1 cellular context compared by ENCODE assay signal in the genomic region with DNA sequence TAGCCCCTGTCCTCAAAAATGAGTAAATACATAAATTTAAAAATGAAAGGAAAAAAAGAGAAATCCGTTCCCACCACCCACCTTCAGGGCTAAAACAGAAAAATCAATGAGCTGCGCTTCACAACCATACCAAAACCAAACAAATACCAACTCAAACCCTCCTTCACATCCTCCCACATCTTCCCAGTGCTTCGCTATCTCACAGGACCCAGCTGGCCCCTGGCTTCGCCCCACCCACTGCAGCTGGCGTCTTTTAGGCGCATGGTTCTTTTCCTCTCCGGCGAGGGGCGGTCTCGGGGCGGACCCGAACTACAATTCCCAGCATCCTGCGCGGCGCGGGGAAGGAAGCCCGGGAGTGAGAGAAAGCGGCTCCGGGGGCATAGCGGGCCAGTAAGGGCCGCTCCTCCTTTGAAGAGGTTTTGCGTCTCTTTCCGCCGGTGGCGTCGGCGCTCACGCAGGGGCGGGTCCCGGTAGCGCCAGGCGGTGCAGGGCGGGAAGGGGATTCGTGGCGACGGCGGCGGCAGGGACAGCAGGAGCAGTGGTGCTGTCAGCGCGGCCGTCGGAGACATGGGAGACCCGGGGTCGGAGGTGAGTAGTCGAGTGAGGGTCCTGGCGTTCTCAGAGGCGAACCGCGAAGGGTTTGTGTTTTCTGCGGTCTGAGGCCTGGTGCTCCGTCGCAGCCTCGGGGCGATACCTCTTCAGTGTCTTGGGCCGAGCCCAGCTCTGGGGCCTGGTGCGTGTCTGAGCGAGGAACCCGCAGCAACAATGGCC.
TF ChIP-seq lines count a peak whose summit lies in the region.

A gene with protein sequence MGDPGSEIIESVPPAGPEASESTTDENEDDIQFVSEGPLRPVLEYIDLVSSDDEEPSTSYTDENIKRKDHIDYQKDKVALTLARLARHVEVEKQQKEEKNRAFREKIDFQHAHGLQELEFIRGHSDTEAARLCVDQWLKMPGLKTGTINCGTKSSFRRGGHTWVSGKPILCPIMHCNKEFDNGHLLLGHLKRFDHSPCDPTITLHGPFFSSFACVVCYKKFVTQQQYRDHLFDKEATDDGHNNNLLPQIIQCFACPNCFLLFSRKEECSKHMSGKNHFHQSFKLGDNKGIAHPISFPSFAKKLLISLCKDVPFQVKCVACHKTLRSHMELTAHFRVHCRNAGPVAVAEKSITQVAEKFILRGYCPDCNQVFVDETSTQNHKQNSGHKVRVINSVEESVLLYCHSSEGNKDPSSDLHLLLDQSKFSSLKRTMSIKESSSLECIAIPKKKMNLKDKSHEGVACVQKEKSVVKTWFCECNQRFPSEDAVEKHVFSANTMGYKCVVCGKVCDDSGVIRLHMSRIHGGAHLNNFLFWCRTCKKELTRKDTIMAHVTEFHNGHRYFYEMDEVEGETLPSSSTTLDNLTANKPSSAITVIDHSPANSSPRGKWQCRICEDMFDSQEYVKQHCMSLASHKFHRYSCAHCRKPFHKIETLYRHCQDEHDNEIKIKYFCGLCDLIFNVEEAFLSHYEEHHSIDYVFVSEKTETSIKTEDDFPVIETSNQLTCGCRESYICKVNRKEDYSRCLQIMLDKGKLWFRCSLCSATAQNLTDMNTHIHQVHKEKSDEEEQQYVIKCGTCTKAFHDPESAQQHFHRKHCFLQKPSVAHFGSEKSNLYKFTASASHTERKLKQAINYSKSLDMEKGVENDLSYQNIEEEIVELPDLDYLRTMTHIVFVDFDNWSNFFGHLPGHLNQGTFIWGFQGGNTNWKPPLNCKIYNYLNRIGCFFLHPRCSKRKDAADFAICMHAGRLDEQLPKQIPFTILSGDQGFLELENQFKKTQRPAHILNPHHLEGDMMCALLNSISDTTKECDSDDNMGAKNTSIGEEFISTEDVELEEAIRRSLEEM (plus strand): TSS at position 502 of the 771 bp plus-strand sequence. CDS start 66 bp downstream, at position 568.

TF ChIP-seq in HCT116, 20 proteins besides CTCF, POLR2A, EP300 and RAD21 (continued from another document):
- TF ChIP-seq, protein P1, sequence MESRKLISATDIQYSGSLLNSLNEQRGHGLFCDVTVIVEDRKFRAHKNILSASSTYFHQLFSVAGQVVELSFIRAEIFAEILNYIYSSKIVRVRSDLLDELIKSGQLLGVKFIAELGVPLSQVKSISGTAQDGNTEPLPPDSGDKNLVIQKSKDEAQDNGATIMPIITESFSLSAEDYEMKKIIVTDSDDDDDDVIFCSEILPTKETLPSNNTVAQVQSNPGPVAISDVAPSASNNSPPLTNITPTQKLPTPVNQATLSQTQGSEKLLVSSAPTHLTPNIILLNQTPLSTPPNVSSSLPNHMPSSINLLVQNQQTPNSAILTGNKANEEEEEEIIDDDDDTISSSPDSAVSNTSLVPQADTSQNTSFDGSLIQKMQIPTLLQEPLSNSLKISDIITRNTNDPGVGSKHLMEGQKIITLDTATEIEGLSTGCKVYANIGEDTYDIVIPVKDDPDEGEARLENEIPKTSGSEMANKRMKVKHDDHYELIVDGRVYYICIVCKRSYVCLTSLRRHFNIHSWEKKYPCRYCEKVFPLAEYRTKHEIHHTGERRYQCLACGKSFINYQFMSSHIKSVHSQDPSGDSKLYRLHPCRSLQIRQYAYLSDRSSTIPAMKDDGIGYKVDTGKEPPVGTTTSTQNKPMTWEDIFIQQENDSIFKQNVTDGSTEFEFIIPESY (IDR thresholded peaks at IDR 0.05; ENCODE audit: extremely low read depth, insufficient replicate concordance, low read length) = no peak
- peak; percentile 91 for TF ChIP-seq SIN3A (IDR thresholded peaks at IDR 0.05; ENCODE audit: low read depth)
- no peak for TF ChIP-seq SRF (IDR thresholded peaks at IDR 0.05; ENCODE audit: low read depth)
- peak; percentile 83 for TF ChIP-seq SP1 (IDR thresholded peaks at IDR 0.05; ENCODE audit: low read depth)
- TF ChIP-seq CEBPB (IDR thresholded peaks at IDR 0.05; ENCODE audit: low read depth) = no peak
- TF ChIP-seq TCF7L2 (IDR thresholded peaks at IDR 0.05; ENCODE audit: borderline replicate concordance, extremely low read depth, insufficient read depth, insufficient read length) = peak; percentile 96
- TF ChIP-seq YY1 (IDR thresholded peaks at IDR 0.05; ENCODE audit: extremely low read depth, insufficient replicate concordance, low read depth, low read length) = peak; percentile 78
- peak; percentile 76 for TF ChIP-seq POLR2AphosphoS5 (IDR thresholded peaks at IDR 0.05; ENCODE audit: low read depth, low read length)
- no peak for TF ChIP-seq EZH2 (IDR thresholded peaks at IDR 0.05)
- TF ChIP-seq, protein P2, sequence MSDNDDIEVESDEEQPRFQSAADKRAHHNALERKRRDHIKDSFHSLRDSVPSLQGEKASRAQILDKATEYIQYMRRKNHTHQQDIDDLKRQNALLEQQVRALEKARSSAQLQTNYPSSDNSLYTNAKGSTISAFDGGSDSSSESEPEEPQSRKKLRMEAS (IDR thresholded peaks at IDR 0.05) = peak; percentile 90
